8 cellular contexts compared by ENCODE assay signal in the genomic region with DNA sequence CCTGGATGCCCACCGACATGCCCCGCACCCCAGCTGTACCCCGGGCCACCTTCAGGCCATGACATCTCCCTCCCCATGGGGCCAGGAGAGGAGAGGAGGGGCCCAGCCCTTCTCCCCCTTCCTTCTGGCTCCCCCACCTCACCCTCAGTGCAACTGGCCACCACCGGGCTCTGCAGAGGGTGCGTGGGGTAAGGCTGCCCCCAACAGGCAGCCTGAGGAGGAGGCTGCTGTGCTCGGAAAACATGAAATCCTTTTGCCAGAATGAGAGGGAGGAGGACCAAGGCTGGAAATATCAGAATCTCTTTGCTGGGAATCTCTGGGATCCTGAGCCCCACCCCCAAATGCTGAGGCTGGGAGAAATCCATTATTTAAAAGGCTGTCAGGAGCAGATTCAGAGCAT.
DNase-seq lines count a peak whose midpoint lies in the region; ATAC-seq and TF ChIP-seq lines count a peak whose summit lies in the region.

No MANE protein-coding gene starts in this region.

- no peak for ATAC-seq in GM19397 (IDR thresholded peaks at IDR 0.05; ENCODE audit: unreplicated experiment)
- no peak for ATAC-seq in natural killer cell
- no peak for ATAC-seq in GM21619 (IDR thresholded peaks at IDR 0.05; ENCODE audit: unreplicated experiment)

- peak; percentile 70 for DNase-seq in DMS 273 (lab: John Stamatoyannopoulos, UW; ENCODE audit: unreplicated experiment)
- DNase-seq in DMS 273 treated with DMSO at 0.1 percent for 48 hours (lab: John Stamatoyannopoulos, UW), result no peak
- peak; percentile 22 for DNase-seq in HT1080 (ENCODE audit: low read depth)
- peak; percentile 18 for DNase-seq in SW480 (ENCODE audit: low spot score)
- DNase-seq in iris pigment epithelial cell (ENCODE audit: low read depth), result peak; percentile 7
- DNase-seq in natural killer cell, result no peak

- H3K36me3 Mint-ChIP-seq in natural killer cell, result no peaks in the 10 kb centered on the region

- H3K9me3 Mint-ChIP-seq in natural killer cell, result no peaks in the 10 kb centered on the region

- no peak overlapping the region for H3K27ac Mint-ChIP-seq in natural killer cell

- intact Hi-C loops in natural killer cell (cut with micrococcal nuclease), result no loop called here

- no peaks in the 10 kb centered on the region for H3K4me1 Mint-ChIP-seq in natural killer cell

- peaks cover 32 to 47% of the 10 kb centered on the region in 2 donors for H3K27me3 Mint-ChIP-seq in natural killer cell (ENCODE audit: low read depth in 2 of 2)

- TF ChIP-seq CTCF in natural killer cell (IDR thresholded peaks at IDR 0.05), result no peak

- H3K4me3 Mint-ChIP-seq in natural killer cell, result no peak overlapping the region

Comparison
In these comparisons a context has a peak if more than half of its experiments do, and no peak if none do; other contexts are left out.
1. DNase-seq: peak in DMS 273 (single experiment), HT1080 (single experiment), SW480 (single experiment) and iris pigment epithelial cell (single experiment); none in DMS 273 treated with DMSO at 0.1 percent for 48 hours (single experiment) and natural killer cell (single experiment).